1 cellular context compared by ENCODE assay signal in genomic region chr15:58528197-58528870, GRCh38.
TF ChIP-seq lines count a peak whose summit lies in the region.

No MANE protein-coding gene starts in this region.

TF ChIP-seq in HepG2, 621 proteins besides CTCF, POLR2A, EP300 and RAD21 (continued from another document and continues in another):
- TF ChIP-seq ZNF672 (CRISPR knock-in tag; IDR thresholded peaks at IDR 0.05) (no peak), WIZ (CRISPR knock-in tag; IDR thresholded peaks at IDR 0.05) (no peak), JUND (CRISPR knock-in tag; IDR thresholded peaks at IDR 0.05) (no peak), ZBTB7B (CRISPR knock-in tag; IDR thresholded peaks at IDR 0.05) (peak; percentile 67; the same call in 1 of the 2 replicates), AHDC1 (CRISPR knock-in tag; IDR thresholded peaks at IDR 0.05; ENCODE audit: borderline replicate concordance) (peak; percentile 72), HOXA3 (CRISPR knock-in tag; IDR thresholded peaks at IDR 0.05) (peak; percentile 52), FOXP4 (CRISPR knock-in tag; IDR thresholded peaks at IDR 0.05) (peak; percentile 59), ZNF121 (CRISPR knock-in tag; IDR thresholded peaks at IDR 0.05) (no peak), PREB (CRISPR knock-in tag; IDR thresholded peaks at IDR 0.05) (no peak), FLYWCH1 (CRISPR knock-in tag; IDR thresholded peaks at IDR 0.05) (no peak), ZFP1 (CRISPR knock-in tag; IDR thresholded peaks at IDR 0.05) (no peak; the same call in 1 of the 2 replicates), IKZF4 (CRISPR knock-in tag; IDR thresholded peaks at IDR 0.05; ENCODE audit: borderline replicate concordance, low read depth, not compliant biosample characterization) (no peak), ZBTB8A (CRISPR knock-in tag; IDR thresholded peaks at IDR 0.05; ENCODE audit: borderline replicate concordance, low read depth) (no peak), ZNF691 (CRISPR knock-in tag; IDR thresholded peaks at IDR 0.05; ENCODE audit: borderline replicate concordance, low read depth) (no peak), HNF1A (IDR thresholded peaks at IDR 0.05; ENCODE audit: low read depth) (peak; percentile 88), HNF1A (CRISPR knock-in tag; IDR thresholded peaks at IDR 0.05; ENCODE audit: borderline replicate concordance) (peak; percentile 93; the same call in 1 of the 2 replicates), KDM2A (CRISPR knock-in tag; IDR thresholded peaks at IDR 0.05; ENCODE audit: borderline replicate concordance, low read depth) (no peak), ZNF281 (CRISPR knock-in tag; IDR thresholded peaks at IDR 0.05; ENCODE audit: borderline replicate concordance) (no peak), ATM (IDR thresholded peaks at IDR 0.05; ENCODE audit: borderline replicate concordance) (no peak), SIN3A (IDR thresholded peaks at IDR 0.05; ENCODE audit: borderline replicate concordance, low read depth, low read length) (no peak), PTBP1 (IDR thresholded peaks at IDR 0.05; ENCODE audit: low read depth, low read length, poor library complexity, severe bottlenecking) (no peak), NFYB (CRISPR knock-in tag; IDR thresholded peaks at IDR 0.05) (no peak; the same call in 1 of the 2 replicates), ZBTB34 (CRISPR knock-in tag; IDR thresholded peaks at IDR 0.05) (no peak; the same call in 1 of the 2 replicates), HOXD1 (CRISPR knock-in tag; IDR thresholded peaks at IDR 0.05) (0 out of 2 replicates have a peak, but pooled peaks have one; percentile 26), ZNF674 (CRISPR knock-in tag; IDR thresholded peaks at IDR 0.05; ENCODE audit: low read depth) (no peak), ZSCAN29 (CRISPR knock-in tag; conservative IDR thresholded peaks at IDR 0.05) (no peak), FOXA1 (IDR thresholded peaks at IDR 0.05) (no peak), FOXA1 (CRISPR knock-in tag; IDR thresholded peaks at IDR 0.05) (no peak), ELF4 (CRISPR knock-in tag; IDR thresholded peaks at IDR 0.05; ENCODE audit: borderline replicate concordance) (no peak), ZNF432 (CRISPR knock-in tag; IDR thresholded peaks at IDR 0.05; ENCODE audit: borderline replicate concordance) (no peak), PRDM15 (CRISPR knock-in tag; IDR thresholded peaks at IDR 0.05) (peak; percentile 71; the same call in 1 of the 2 replicates), ZKSCAN8 (CRISPR knock-in tag; IDR thresholded peaks at IDR 0.05; ENCODE audit: borderline replicate concordance) (no peak), ZBTB1 (CRISPR knock-in tag; IDR thresholded peaks at IDR 0.05; ENCODE audit: borderline replicate concordance) (no peak), KLF16 (CRISPR knock-in tag; IDR thresholded peaks at IDR 0.05) (no peak), RAD51 (IDR thresholded peaks at IDR 0.05; ENCODE audit: borderline replicate concordance) (no peak)
